19 cellular contexts compared by ENCODE assay signal in the genomic region with DNA sequence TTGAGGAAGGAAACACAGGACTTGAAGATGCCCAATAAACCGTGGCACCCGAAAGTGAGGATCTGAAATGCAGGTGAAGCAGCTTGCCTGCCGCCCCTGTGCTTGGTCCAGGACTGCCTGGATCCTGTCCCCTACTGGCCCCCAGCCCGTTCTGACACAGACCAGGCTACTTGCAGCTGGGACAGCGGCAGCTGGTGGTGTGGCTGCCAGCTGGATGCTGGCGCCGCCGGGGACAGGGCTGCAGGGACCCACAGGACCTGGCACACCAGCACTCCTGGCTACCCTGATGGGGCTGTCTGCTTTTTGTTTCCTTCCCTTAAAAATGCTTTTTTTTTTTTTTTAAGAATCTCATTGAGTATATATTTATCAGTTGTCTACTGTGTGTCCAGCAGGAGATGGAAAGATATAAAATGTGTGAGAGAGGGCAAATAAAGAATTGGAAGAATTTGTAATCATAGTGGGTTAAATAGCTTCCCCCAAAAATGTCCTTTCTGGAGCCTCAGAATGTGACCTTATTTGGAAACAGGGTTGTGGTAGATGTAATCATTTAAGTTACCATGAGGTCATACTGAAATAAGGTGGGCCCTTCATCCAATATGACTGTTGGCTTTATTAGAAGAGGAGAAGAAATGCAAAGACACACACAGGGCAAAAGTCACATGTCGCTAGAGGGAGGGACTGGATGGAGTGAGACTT.
DNase-seq lines count a peak whose midpoint lies in the region; ATAC-seq, FAIRE-seq and TF ChIP-seq lines count a peak whose summit lies in the region.
"Had no signal": no experiment of that assay in that cellular context is flagged by ENCODE, and none has a peak within 500 bp of the region (broad histone marks: within the 10 kb centered on the region; RNA-seq: fewer than 3 reads in every experiment).

No MANE protein-coding gene starts in this region.

- H3K4me1 Mint-ChIP-seq in activated T-helper 17 cell treated with anti-CD3 and anti-CD28 coated beads, Interleukin-2, amount 50 U/mL, for 72 hours, result no peaks in the 10 kb centered on the region
- H3K4me1 Mint-ChIP-seq: T-cell had no signal

- no peak overlapping the region for H3K9ac ChIP-seq in HepG2 (ENCODE audit: insufficient read depth, low read depth, low read length)

- no peak overlapping the region for H3K4me2 ChIP-seq in HepG2 (ENCODE audit: low read depth, low read length)

- H3K36me3 ChIP-seq in HepG2 (replicated peaks in 1 of 2; ENCODE audit: control insufficient read depth in 1 of 2, insufficient read depth in 2 of 2, low read length in 2 of 2) (no peaks in the 10 kb centered on the region), right lobe of liver (no peaks in the 10 kb centered on the region), left ventricle myocardium inferior (no peaks in the 10 kb centered on the region)
- H3K36me3 ChIP-seq: gastroesophageal sphincter, upper lobe of right lung had no signal

- FAIRE-seq in HepG2 (lab: Jason Lieb, UNC), result no peak

- H3K27ac ChIP-seq in HepG2 (ENCODE audit: extremely low read length, insufficient read depth, low read length), result no peak overlapping the region
- H3K27ac ChIP-seq in right lobe of liver, result no peak overlapping the region
- H3K27ac ChIP-seq in left ventricle myocardium inferior (replicated peaks), result no peak overlapping the region
- H3K27ac ChIP-seq: gastroesophageal sphincter, upper lobe of right lung had no signal

- H2AFZ ChIP-seq in HepG2 (ENCODE audit: low read length), result no peak overlapping the region

- H3K9me3 Mint-ChIP-seq in activated T-helper 17 cell treated with anti-CD3 and anti-CD28 coated beads, Interleukin-2, amount 50 U/mL, for 72 hours, result peaks cover 13% of the 10 kb centered on the region

- in situ Hi-C loops in HepG2 (cut with HindIII; ENCODE audit: extremely low pct_ligation_motif_present, low pct_unique_long_range_greater_than_20kb), result no loop called here

- CTCF ChIA-PET in HepG2 (lab: Yijun Ruan, JAX; ENCODE audit: low intra/inter-chr PET ratio, low total read pairs), result no interaction called here

- H3K27me3 ChIP-seq in HepG2 (ENCODE audit: control insufficient read depth in 1 of 2, insufficient read depth in 2 of 2, low read length in 2 of 2), result no peaks in the 10 kb centered on the region
- H3K27me3 ChIP-seq in right lobe of liver, result no peaks in the 10 kb centered on the region
- H3K27me3 ChIP-seq in left ventricle myocardium inferior (ENCODE audit: low read depth), result no peaks in the 10 kb centered on the region
- H3K27me3 ChIP-seq: upper lobe of right lung had no signal

- peaks cover 5% of the 10 kb centered on the region for H3K27me3 Mint-ChIP-seq in activated T-helper 17 cell treated with anti-CD3 and anti-CD28 coated beads, Interleukin-2, amount 50 U/mL, for 72 hours
- H3K27me3 Mint-ChIP-seq: activated T-cell treated with anti-CD3 and anti-CD28 coated beads, Interleukin-2, amount 50 U/mL, for 24 hours; T-cell had no signal

- ATAC-seq in HepG2, result no peak
- ATAC-seq in right lobe of liver, result no peak
- no peak for ATAC-seq in GM21390 (IDR thresholded peaks at IDR 0.05; ENCODE audit: unreplicated experiment)
- ATAC-seq in activated T-helper 17 cell treated with anti-CD3 and anti-CD28 coated beads, Interleukin-2, amount 50 U/mL, for 72 hours (replicated peaks), result no peak
- ATAC-seq: gastroesophageal sphincter; natural killer cell treated with Interleukin-12 subunit alpha and Interleukin-12 subunit beta and Interleukin-15 and Interleukin-18, amount 100 ng/mL, for 72 hours; T-cell; upper lobe of right lung had no signal

- POLR2A ChIA-PET in HepG2 (lab: Yijun Ruan, JAX), result no interaction called here

- no peaks in the 10 kb centered on the region for H3K79me2 ChIP-seq in HepG2 (ENCODE audit: insufficient read depth, low read length)

- no peak overlapping the region for H3K4me3 Mint-ChIP-seq in activated T-helper 17 cell treated with anti-CD3 and anti-CD28 coated beads, Interleukin-2, amount 50 U/mL, for 72 hours
- H3K4me3 Mint-ChIP-seq: activated T-cell treated with anti-CD3 and anti-CD28 coated beads, Interleukin-2, amount 50 U/mL, for 24 hours; natural killer cell treated with Interleukin-12 subunit alpha and Interleukin-12 subunit beta and Interleukin-15 and Interleukin-18, amount 100 ng/mL, for 72 hours; T-cell had no signal

- TF ChIP-seq RAD21 in HepG2 (CRISPR knock-in tag; IDR thresholded peaks at IDR 0.05), result no peak

- no peak for TF ChIP-seq POLR2A in HepG2 (IDR thresholded peaks at IDR 0.05; ENCODE audit: insufficient read depth in 1 of 2, low read depth in 2 of 2, low read length in 2 of 2)
- TF ChIP-seq POLR2A in right lobe of liver (IDR thresholded peaks at IDR 0.05), result no peak

- H3K4me3 ChIP-seq in HepG2 (replicated peaks in 1 of 3; ENCODE audit: insufficient read depth in 1 of 3, low read depth in 2 of 3, low read length in 3 of 3) (no peak overlapping the region), right lobe of liver (no peak overlapping the region), left ventricle myocardium inferior (no peak overlapping the region)
- H3K4me3 ChIP-seq: gastroesophageal sphincter, upper lobe of right lung had no signal

- no peak overlapping the region for H3K27ac Mint-ChIP-seq in activated T-helper 17 cell treated with anti-CD3 and anti-CD28 coated beads, Interleukin-2, amount 50 U/mL, for 72 hours
- H3K27ac Mint-ChIP-seq: activated T-cell treated with anti-CD3 and anti-CD28 coated beads, Interleukin-2, amount 50 U/mL, for 24 hours; natural killer cell treated with Interleukin-12 subunit alpha and Interleukin-12 subunit beta and Interleukin-15 and Interleukin-18, amount 100 ng/mL, for 72 hours; T-cell had no signal

- H3K9me3 ChIP-seq in HepG2 (ENCODE audit: low read length) (peaks cover 94% of the 10 kb centered on the region), right lobe of liver (no peaks in the 10 kb centered on the region), left ventricle myocardium inferior (replicated peaks) (no peaks in the 10 kb centered on the region)
- H3K9me3 ChIP-seq: gastroesophageal sphincter, upper lobe of right lung had no signal

- DNase-seq in HepG2 (ENCODE audit: low spot score) (no peak), right lobe of liver (no peak), NCI-H2107 treated with DMSO at 0.1 percent for 48 hours (lab: John Stamatoyannopoulos, UW; ENCODE audit: unreplicated experiment) (peak; percentile 39), left ventricle myocardium inferior (peak; percentile 39), SIG-M5 treated with dmso at 0.1 percent for 504 hours (lab: John Stamatoyannopoulos, UW; ENCODE audit: unreplicated experiment) (no peak), SW480 (ENCODE audit: low spot score) (no peak)
- DNase-seq: activated CD8-positive, alpha-beta memory T cell treated with anti-CD3 and anti-CD28 coated beads for 24 hours; activated naive CD4-positive, alpha-beta T cell treated with Interleukin-2 at 50 U/mL for 16 hours; activated T-cell treated with anti-CD3 and anti-CD28 coated beads, Interleukin-2, amount 50 U/mL, for 24 hours; amniotic stem cell; cortex of kidney; DMS53; NCI-H510A; T-cell; upper lobe of right lung had no signal

- no peak for TF ChIP-seq EP300 in HepG2 (IDR thresholded peaks at IDR 0.05; ENCODE audit: low read depth in 2 of 2, low read length in 2 of 2)
- TF ChIP-seq EP300 in HepG2 (CRISPR knock-in tag; IDR thresholded peaks at IDR 0.05; ENCODE audit: borderline replicate concordance), result no peak

- H3K36me3 Mint-ChIP-seq in activated T-helper 17 cell treated with anti-CD3 and anti-CD28 coated beads, Interleukin-2, amount 50 U/mL, for 72 hours (ENCODE audit: low read depth), result no peaks in the 10 kb centered on the region
- H3K36me3 Mint-ChIP-seq: T-cell had no signal

- no peaks in the 10 kb centered on the region for H4K20me1 ChIP-seq in HepG2 (ENCODE audit: insufficient read depth, low read length)

- no peak for TF ChIP-seq CTCF in HepG2 (CRISPR knock-in tag; IDR thresholded peaks at IDR 0.05)
- no peak for TF ChIP-seq CTCF in right lobe of liver (IDR thresholded peaks at IDR 0.05)
- TF ChIP-seq CTCF in left ventricle myocardium inferior (IDR thresholded peaks at IDR 0.05; ENCODE audit: borderline replicate concordance), result no peak

- BruUV-seq in HepG2 (replicated peaks; lab: Mats Ljungman, UMichigan), result no TSS peak

- intact Hi-C loops in HepG2 (cut with micrococcal nuclease; ENCODE audit: unreplicated experiment), result no loop called here
- intact Hi-C loops in right lobe of liver (cut with DNase I), result no loop called here
- intact Hi-C loops in left ventricle myocardium inferior (cut with micrococcal nuclease), result no loop called here

- H3K4me1 ChIP-seq in HepG2 (ENCODE audit: insufficient read depth, low read length) (no peaks in the 10 kb centered on the region), right lobe of liver (no peaks in the 10 kb centered on the region), left ventricle myocardium inferior (peaks cover 3% of the 10 kb centered on the region)
- H3K4me1 ChIP-seq: gastroesophageal sphincter, upper lobe of right lung had no signal

- 48% methylated on average over 7 of the region's 9 CpGs for WGBS in HepG2 (ENCODE audit: low lambda C conversion rate)
- 48% methylated on average over 5 of the region's 9 CpGs for WGBS in right lobe of liver (ENCODE audit: insufficient coverage, low coverage, low lambda C conversion rate, missing lambda C conversion rate)

TF ChIP-seq in HepG2, 621 proteins besides CTCF, POLR2A, EP300 and RAD21:
- no peak for TF ChIP-seq ZFP36L2 (CRISPR knock-in tag; IDR thresholded peaks at IDR 0.05)
- TF ChIP-seq ZSCAN21 (CRISPR knock-in tag; IDR thresholded peaks at IDR 0.05; ENCODE audit: borderline replicate concordance), result no peak
- no peak for TF ChIP-seq ZNF724P (CRISPR knock-in tag; IDR thresholded peaks at IDR 0.05; ENCODE audit: borderline replicate concordance)
- peak; percentile 20; the same call in 1 of the 2 replicates for TF ChIP-seq ATF7 (IDR thresholded peaks at IDR 0.05)
- no peak for TF ChIP-seq ATF7 (CRISPR knock-in tag; IDR thresholded peaks at IDR 0.05)

Comparison
In these comparisons a context has a peak if more than half of its experiments do, and no peak if none do; other contexts are left out.
1. DNase-seq: peak in NCI-H2107 treated with DMSO at 0.1 percent for 48 hours (single experiment) and left ventricle myocardium inferior (single experiment); none in HepG2 (single experiment), right lobe of liver (0 of 3), SIG-M5 treated with dmso at 0.1 percent for 504 hours (single experiment) and SW480 (single experiment).